Comparison of ENCODE assay signal across 8 cellular contexts in genomic region chr17:45785373-45786193, GRCh38. TPM values are rescaled to one million over a fixed set of nuclear protein-coding genes. Genes with fewer than 3 reads are reported as not detected.
DNase-seq lines count a peak whose midpoint lies in the region; ATAC-seq and TF ChIP-seq lines count a peak whose summit lies in the region.

No MANE protein-coding gene starts in this region.

- dilution Hi-C loops in mammary epithelial cell (cut with HindIII; ENCODE audit: low sequenced_read_pairs) = no loop called here

- no peak overlapping the region for H4K5ac ChIP-seq in mesendoderm (ENCODE audit: low read length)

- peak overlapping the region; percentile 93 for H3K4me2 ChIP-seq in mammary epithelial cell (ENCODE audit: insufficient read depth, low read depth, low read length)
- peak overlapping the region; percentile 85 for H3K4me2 ChIP-seq in mesendoderm (ENCODE audit: low read length)

- H3K4me1 ChIP-seq in mammary epithelial cell (ENCODE audit: insufficient read depth, low read length) (peaks cover 17% of the 10 kb centered on the region), mesendoderm (ENCODE audit: control insufficient read depth, low read depth, low read length) (no peaks in the 10 kb centered on the region), thoracic aorta (ENCODE audit: control insufficient read depth in 1 of 2, low read depth in 2 of 2) (peaks cover 13 to 22% of the 10 kb centered on the region in 2 donors)

- TF ChIP-seq CTCF in mammary epithelial cell (conservative IDR thresholded peaks at IDR 0.05 in 1 of 2, IDR thresholded peaks at IDR 0.05 in 1 of 2; ENCODE audit: extremely low read depth in 1 of 2, insufficient read depth in 1 of 2, low read depth in 1 of 2, low read length in 2 of 2) (no peak), thoracic aorta (IDR thresholded peaks at IDR 0.05) (no peak)

- H3K9ac ChIP-seq in mammary epithelial cell (ENCODE audit: insufficient read depth, low read length) (no peak overlapping the region), mesendoderm (ENCODE audit: low read length) (peak overlapping the region; percentile 64)

- peaks cover 4% of the 10 kb centered on the region for H3K4me1 Mint-ChIP-seq in activated T-cell treated with anti-CD3 and anti-CD28 coated beads, Interleukin-2, amount 50 U/mL, for 24 hours (ENCODE audit: low read depth)

- no peak overlapping the region for H3K23ac ChIP-seq in mesendoderm (ENCODE audit: low read length)

- WGBS in mammary epithelial cell (ENCODE audit: low coverage, missing lambda C conversion rate) = 49% methylated on average over 31 of the region's 40 CpGs
- WGBS in mesendoderm (ENCODE audit: extremely low coverage, insufficient coverage, low lambda C conversion rate) = no CpG with 5 or more reads among the region's 40 CpGs

- no TSS peak for BruUV-seq in mammary epithelial cell (replicated peaks; lab: Mats Ljungman, UMichigan)

- ATAC-seq in thoracic aorta (ENCODE audit: insufficient number of reproducible peaks, low FRiP score, low read depth) (no peak), HG02970 (IDR thresholded peaks at IDR 0.05; ENCODE audit: low FRiP score, unreplicated experiment) (no peak)

- H2BK15ac ChIP-seq in mesendoderm (replicated peaks; ENCODE audit: low read depth) = no peak overlapping the region

- DNase-seq in activated T-cell treated with anti-CD3 and anti-CD28 coated beads, Interleukin-2, amount 50 U/mL, for 48 hours = peak; percentile 23 to 25
- no peak for DNase-seq in activated T-cell treated with anti-CD3 and anti-CD28 coated beads, Interleukin-2, amount 50 U/mL, for 24 hours
- DNase-seq in mammary epithelial cell (no peak), mesendoderm (peak; percentile 25), thoracic aorta (ENCODE audit: low spot score) (no peak), EL (no peak), SIG-M5 (lab: John Stamatoyannopoulos, UW) (no peak)

- no peaks in the 10 kb centered on the region for H3K9me3 Mint-ChIP-seq in activated T-cell treated with anti-CD3 and anti-CD28 coated beads, Interleukin-2, amount 50 U/mL, for 24 hours

- H3K36me3 Mint-ChIP-seq in activated T-cell treated with anti-CD3 and anti-CD28 coated beads, Interleukin-2, amount 50 U/mL, for 24 hours (ENCODE audit: low read depth) = no peaks in the 10 kb centered on the region

- no peaks in the 10 kb centered on the region for H3K9me3 ChIP-seq in mammary epithelial cell (replicated peaks; ENCODE audit: insufficient read depth, low read length)
- H3K9me3 ChIP-seq in thoracic aorta = no peaks in the 10 kb centered on the region

- H3K27ac ChIP-seq in mammary epithelial cell (ENCODE audit: insufficient read depth, low read depth, low read length) (no peak overlapping the region), mesendoderm (ENCODE audit: low read depth, low read length) (no peak overlapping the region), thoracic aorta (no peak overlapping the region)

- CTCF ChIA-PET in mammary epithelial cell (lab: Charles Lee; ENCODE audit: low non-redundant PET) = no interaction called here

- intact Hi-C loops in mammary epithelial cell (cut with micrococcal nuclease) = no loop called here

- no peak overlapping the region for H3K27ac Mint-ChIP-seq in activated T-cell treated with anti-CD3 and anti-CD28 coated beads, Interleukin-2, amount 50 U/mL, for 24 hours

- H3K18ac ChIP-seq in mesendoderm (ENCODE audit: low read length) = no peak overlapping the region

- peaks cover 3% of the 10 kb centered on the region for H4K20me1 ChIP-seq in mammary epithelial cell (ENCODE audit: insufficient read depth, low read length)

- H2BK5ac ChIP-seq in mesendoderm (ENCODE audit: low read length) = no peak overlapping the region

- H3K4me3 Mint-ChIP-seq in activated T-cell treated with anti-CD3 and anti-CD28 coated beads, Interleukin-2, amount 50 U/mL, for 24 hours = no peak overlapping the region

- no peak overlapping the region for H4K8ac ChIP-seq in mesendoderm (ENCODE audit: low read depth, low read length)

- H2AK5ac ChIP-seq in mesendoderm (ENCODE audit: low read length) = no peak overlapping the region

- peak overlapping the region in 2 of 3 experiments; percentile 26 to 44 for H3K4me3 ChIP-seq in mammary epithelial cell (replicated peaks in 1 of 3; ENCODE audit: insufficient read depth in 1 of 3, low read depth in 2 of 3, low read length in 3 of 3)
- H3K4me3 ChIP-seq in mesendoderm (ENCODE audit: low read length) = no peak overlapping the region
- H3K4me3 ChIP-seq in thoracic aorta = peak overlapping the region; percentile 73

- no peaks in the 10 kb centered on the region for H3K79me2 ChIP-seq in mammary epithelial cell (ENCODE audit: insufficient read depth, low read length)
- H3K79me2 ChIP-seq in mesendoderm (ENCODE audit: control insufficient read depth, insufficient read depth, low read length) = no peaks in the 10 kb centered on the region

- H3K79me1 ChIP-seq in mesendoderm (ENCODE audit: low read length) = no peaks in the 10 kb centered on the region

- in situ Hi-C loops in mammary epithelial cell (cut with MboI; ENCODE audit: low sequenced_read_pairs in 2 of 2) = no loop called here

- H3K36me3 ChIP-seq in mammary epithelial cell (ENCODE audit: insufficient read depth, low read length) (no peaks in the 10 kb centered on the region), mesendoderm (ENCODE audit: control insufficient read depth, insufficient read depth, low read length) (no peaks in the 10 kb centered on the region), thoracic aorta (no peaks in the 10 kb centered on the region)

- peaks cover 85% of the 10 kb centered on the region for H3K27me3 Mint-ChIP-seq in activated T-cell treated with anti-CD3 and anti-CD28 coated beads, Interleukin-2, amount 50 U/mL, for 24 hours

- no peak overlapping the region for H2BK120ac ChIP-seq in mesendoderm (ENCODE audit: low read depth, low read length)

- peak overlapping the region; percentile 67 for H3K56ac ChIP-seq in mesendoderm (ENCODE audit: low read length)

- H3K4ac ChIP-seq in mesendoderm (ENCODE audit: low read depth, low read length) = no peak overlapping the region

- H3K27me3 ChIP-seq in mammary epithelial cell (ENCODE audit: insufficient read depth, low read length) (peaks cover 40% of the 10 kb centered on the region), mesendoderm (ENCODE audit: insufficient read depth, low read length, poor library complexity) (peaks cover 15% of the 10 kb centered on the region), thoracic aorta (replicated peaks; ENCODE audit: insufficient read depth) (peaks cover 17% of the 10 kb centered on the region)

- peak overlapping the region; percentile 70 for H2AFZ ChIP-seq in mammary epithelial cell (ENCODE audit: low read depth, low read length)

RNA-seq across cellular contexts. Expression of gene CRHR1, which starts 1.5 kb away (rescaled TPM):
- total RNA-seq in mammary epithelial cell (not detected), thoracic aorta (not detected)
- not detected for polyA plus RNA-seq in mammary epithelial cell
- not detected for polyA minus RNA-seq in mammary epithelial cell
- polyA plus RNA-seq in mesendoderm (2013, experiment 1 of 2) = 0.13 TPM
- 0.14 TPM for polyA plus RNA-seq in mesendoderm (2013, experiment 2 of 2)

RNA-seq across cellular contexts. Expression of gene SPPL2C, which starts 59.1 kb away (rescaled TPM):
- not detected for total RNA-seq in mammary epithelial cell
- polyA plus RNA-seq in mammary epithelial cell = not detected
- not detected for polyA minus RNA-seq in mammary epithelial cell
- not detected for polyA plus RNA-seq in mesendoderm (2013, experiment 1 of 2)
- polyA plus RNA-seq in mesendoderm (2013, experiment 2 of 2) = not detected
- not detected for total RNA-seq in thoracic aorta

Comparison
In these comparisons a context has a peak if more than half of its experiments do, and no peak if none do; other contexts are left out.
1. DNase-seq: peak in activated T-cell treated with anti-CD3 and anti-CD28 coated beads, Interleukin-2, amount 50 U/mL, for 48 hours (2 of 2) and mesendoderm (single experiment); none in activated T-cell treated with anti-CD3 and anti-CD28 coated beads, Interleukin-2, amount 50 U/mL, for 24 hours (single experiment), mammary epithelial cell (single experiment), thoracic aorta (single experiment), EL (single experiment) and SIG-M5 (single experiment).